In the genomic region with DNA sequence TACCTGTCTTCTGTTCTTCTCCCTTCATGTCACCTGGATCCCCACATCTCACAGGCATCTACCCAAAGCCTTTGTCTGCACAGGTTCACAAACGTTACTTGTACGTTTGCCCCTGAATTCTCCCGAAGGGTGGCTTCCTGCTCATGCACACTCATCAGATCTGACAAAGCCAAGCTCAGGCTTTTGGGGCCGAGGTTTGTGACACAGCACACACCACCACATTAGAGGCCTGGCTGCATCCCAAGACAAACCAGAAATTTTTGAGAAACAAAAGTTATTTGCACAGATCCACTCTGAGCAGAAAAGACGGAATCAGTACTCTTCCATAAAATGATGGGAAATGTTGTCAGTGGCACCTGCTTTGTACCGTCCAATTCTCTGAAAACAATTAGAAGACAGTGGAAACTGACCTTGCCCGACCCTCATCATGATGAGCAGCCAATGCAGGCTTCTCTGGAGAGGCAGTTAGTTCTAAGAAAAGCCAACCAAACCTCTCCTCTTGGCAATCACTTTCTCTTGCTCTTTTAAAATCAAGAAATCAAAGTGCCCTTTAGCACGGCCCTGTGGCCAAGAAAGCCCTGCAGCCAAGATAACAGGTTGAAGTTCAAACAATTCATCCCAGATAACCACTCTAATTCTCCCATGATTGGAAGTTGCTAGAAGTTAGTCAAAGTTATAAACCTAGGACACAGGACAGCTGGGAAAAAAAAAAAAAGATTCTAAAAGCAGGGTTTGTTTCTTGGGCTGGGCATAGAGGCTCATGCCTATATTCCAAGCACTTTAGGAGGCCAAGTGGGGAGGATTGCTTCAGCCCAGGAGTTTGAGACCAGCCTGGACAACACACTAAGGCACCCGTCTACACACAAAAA, we compare ENCODE assay signal across 10 cellular contexts. TPM values are rescaled to one million over a fixed set of nuclear protein-coding genes. Genes with fewer than 3 reads are reported as not detected.
DNase-seq lines count a peak whose midpoint lies in the region; ATAC-seq, FAIRE-seq and TF ChIP-seq lines count a peak whose summit lies in the region.
"Had no signal": no experiment of that assay in that cellular context is flagged by ENCODE, and none has a peak within 500 bp of the region (broad histone marks: within the 10 kb centered on the region; RNA-seq: fewer than 3 reads in every experiment).

No MANE protein-coding gene starts in this region.

- H3K4me2 ChIP-seq in GM12878 (ENCODE audit: control insufficient read depth, insufficient read depth): no peak overlapping the region

- no peak for TF ChIP-seq RAD21 in GM12878 (IDR thresholded peaks at IDR 0.05; ENCODE audit: insufficient read depth, low read depth, low read length)

- TF ChIP-seq CTCF in GM12878 (IDR thresholded peaks at IDR 0.05 in 2 of 3, conservative IDR thresholded peaks at IDR 0.05 in 1 of 3; ENCODE audit: control insufficient read depth in 2 of 3, extremely low read depth in 1 of 3, insufficient read depth in 1 of 3, low read depth in 3 of 3, low read length in 3 of 3): no peak
- TF ChIP-seq CTCF in tibial nerve (IDR thresholded peaks at IDR 0.05): no peak

- H3K27me3 ChIP-seq in GM12878 (replicated peaks in 1 of 2; ENCODE audit: control insufficient read depth in 2 of 2, insufficient read depth in 2 of 2, low read length in 1 of 2) (no peaks in the 10 kb centered on the region), muscle layer of duodenum (ENCODE audit: low read depth, low read length) (no peaks in the 10 kb centered on the region), tibial nerve (no peaks in the 10 kb centered on the region)

- no peak for TF ChIP-seq POLR2A in GM12878 (IDR thresholded peaks at IDR 0.05; ENCODE audit: low read depth, low read length)
- no peak for TF ChIP-seq POLR2A in tibial nerve (IDR thresholded peaks at IDR 0.05)

- DNase-seq in activated effector memory CD4-positive, alpha-beta T cell treated with Interleukin-2 at 50 U/mL for 16 hours: peak; percentile 13
- no peak for DNase-seq in activated effector memory CD4-positive, alpha-beta T cell treated with anti-CD3 and anti-CD28 coated beads, Interleukin-2, amount 50 U/mL, for 16 hours
- no peak for DNase-seq in GM12878 (ENCODE audit: low read depth, low spot score)
- peak in 1 of 2 donors; percentile 63 for DNase-seq in tibial nerve (ENCODE audit: low spot score in 2 of 2)
- DNase-seq in DMS79 (lab: John Stamatoyannopoulos, UW): no peak

- H4K20me1 ChIP-seq in GM12878 (ENCODE audit: control insufficient read depth, insufficient read depth): no peaks in the 10 kb centered on the region

- H3K36me3 ChIP-seq in GM12878 (ENCODE audit: control insufficient read depth in 2 of 2, insufficient read depth in 2 of 2, low read length in 1 of 2) (no peaks in the 10 kb centered on the region), muscle layer of duodenum (ENCODE audit: control insufficient read depth in 1 of 2, insufficient read depth in 2 of 2, low read length in 2 of 2) (no peaks in the 10 kb centered on the region), tibial nerve (no peaks in the 10 kb centered on the region)

- H2AFZ ChIP-seq in GM12878 (ENCODE audit: control insufficient read depth, low read depth, low read length): no peak overlapping the region

- CTCF ChIA-PET in GM12878 (lab: Yijun Ruan, JAX): interaction anchor here (0.6 to 1.5 kb wide), 6 partner anchors 9 to 88 kb away, joined by 3 to 6 read pairs (median 4); no protein-coding TSS in a partner anchor

- RAD21 ChIA-PET in GM12878 (lab: Charles Lee; ENCODE audit: unreplicated experiment): interaction anchor here (1.1 to 1.7 kb wide), 5 partner anchors 13 to 92 kb away, joined by 3 to 8 read pairs (median 3); a partner anchor contains a TSS

- TF ChIP-seq EP300 in GM12878 (IDR thresholded peaks at IDR 0.05; ENCODE audit: borderline replicate concordance in 1 of 2, control insufficient read depth in 1 of 2, low read depth in 2 of 2, low read length in 2 of 2) (no peak), tibial nerve (IDR thresholded peaks at IDR 0.05) (no peak)

- H3K27ac ChIP-seq in GM12878 (ENCODE audit: control insufficient read depth, insufficient read depth) (no peak overlapping the region), muscle layer of duodenum (ENCODE audit: low read length) (peak overlapping the region; percentile 77), tibial nerve (peak overlapping the region; percentile 3 to 80 (median 52))

- H3K4me1 ChIP-seq in GM12878 (ENCODE audit: control insufficient read depth, insufficient read depth, low read length): no peaks in the 10 kb centered on the region
- H3K4me1 ChIP-seq in muscle layer of duodenum (ENCODE audit: control insufficient read depth in 1 of 2, insufficient read depth in 2 of 2, low read length in 2 of 2): peaks cover 24 to 47% of the 10 kb centered on the region in 2 donors
- H3K4me1 ChIP-seq in tibial nerve: peaks cover 0 to 42% (median 9%) of the 10 kb centered on the region in 4 donors

- H3K9me3 ChIP-seq in GM12878 (replicated peaks; ENCODE audit: control insufficient read depth, insufficient read depth, low read length) (no peaks in the 10 kb centered on the region), muscle layer of duodenum (ENCODE audit: control insufficient read depth in 1 of 2, low read length in 2 of 2) (no peaks in the 10 kb centered on the region), tibial nerve (no peaks in the 10 kb centered on the region)

- H3K79me2 ChIP-seq in GM12878 (ENCODE audit: control insufficient read depth, insufficient read depth, low read length): no peaks in the 10 kb centered on the region

- no TSS peak for BruUV-seq in GM12878 (replicated peaks; lab: Mats Ljungman, UMichigan)

- intact Hi-C loops in GM12878 (cut with micrococcal nuclease; ENCODE audit: unreplicated experiment): no loop called here

- H3K9ac ChIP-seq in GM12878 (ENCODE audit: control insufficient read depth, insufficient read depth, low read length): no peak overlapping the region

- POLR2A ChIA-PET in GM12878 (lab: Charles Lee): interaction anchor here (0.7 to 1.6 kb wide), 7 partner anchors 9 to 87 kb away, joined by 3 to 7 read pairs (median 4); a partner anchor contains a TSS

- no peak for FAIRE-seq in GM12878 (lab: Jason Lieb, UNC)
- FAIRE-seq: K562, TTC549 had no signal

- H3K4me3 ChIP-seq in GM12878 (no peak overlapping the region), muscle layer of duodenum (ENCODE audit: low read depth in 1 of 2, low read length in 2 of 2) (peak overlapping the region in 1 of 2 donors; percentile 13), tibial nerve (no peak overlapping the region)
- H3K4me3 ChIP-seq: K562 had no signal

- SMC1A ChIA-PET in GM12878 (lab: Charles Lee; ENCODE audit: uncharacterized antibody, unreplicated experiment): interaction anchor here (1.2 to 2.7 kb wide), 8 partner anchors 8 to 85 kb away, joined by 4 to 18 read pairs (median 6); a partner anchor contains a TSS

- ATAC-seq in GM12878: peak; percentile 35
- ATAC-seq in HG03521 (IDR thresholded peaks at IDR 0.05; ENCODE audit: unreplicated experiment): no peak
- ATAC-seq in GM19035 (IDR thresholded peaks at IDR 0.05; ENCODE audit: unreplicated experiment): no peak
- ATAC-seq: K562 had no signal

- in situ Hi-C loops in GM12878 (cut with MboI): no loop called here

- WGBS in GM12878 (ENCODE audit: insufficient coverage, insufficient replicate concordance, low lambda C conversion rate, missing lambda C conversion rate): 42% methylated on average over 9 of the region's 9 CpGs
- 30 to 39% methylated on average over 9 of the region's 9 CpGs for WGBS in tibial nerve, 2 donors

TF ChIP-seq in GM12878, 131 proteins besides CTCF, POLR2A, EP300 and RAD21 (continues in another document):
- TF ChIP-seq, protein P1, sequence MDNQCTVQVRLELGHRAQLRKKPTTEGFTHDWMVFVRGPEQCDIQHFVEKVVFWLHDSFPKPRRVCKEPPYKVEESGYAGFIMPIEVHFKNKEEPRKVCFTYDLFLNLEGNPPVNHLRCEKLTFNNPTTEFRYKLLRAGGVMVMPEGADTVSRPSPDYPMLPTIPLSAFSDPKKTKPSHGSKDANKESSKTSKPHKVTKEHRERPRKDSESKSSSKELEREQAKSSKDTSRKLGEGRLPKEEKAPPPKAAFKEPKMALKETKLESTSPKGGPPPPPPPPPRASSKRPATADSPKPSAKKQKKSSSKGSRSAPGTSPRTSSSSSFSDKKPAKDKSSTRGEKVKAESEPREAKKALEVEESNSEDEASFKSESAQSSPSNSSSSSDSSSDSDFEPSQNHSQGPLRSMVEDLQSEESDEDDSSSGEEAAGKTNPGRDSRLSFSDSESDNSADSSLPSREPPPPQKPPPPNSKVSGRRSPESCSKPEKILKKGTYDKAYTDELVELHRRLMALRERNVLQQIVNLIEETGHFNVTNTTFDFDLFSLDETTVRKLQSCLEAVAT (IDR thresholded peaks at IDR 0.05): no peak
- TF ChIP-seq PAX5 (IDR thresholded peaks at IDR 0.05; ENCODE audit: borderline replicate concordance, low read depth, low read length) (no peak), ZNF622 (IDR thresholded peaks at IDR 0.05) (no peak), IRF4 (IDR thresholded peaks at IDR 0.05; ENCODE audit: low read depth, low read length) (no peak), TCF3 (IDR thresholded peaks at IDR 0.05; ENCODE audit: borderline replicate concordance, insufficient read depth, low read depth, low read length) (no peak), YBX1 (IDR thresholded peaks at IDR 0.05) (no peak)

RNA-seq across cellular contexts. Expression of a gene that starts 13.6 kb away (rescaled TPM):
- total RNA-seq in GM12878 (2013; cell fraction: nucleolus; rRNA removed): 16.7 and 47.2 TPM in 2 replicates
- total RNA-seq in GM12878 (2014; rRNA removed): 0.65 and 0.68 TPM in 2 replicates
- 0.64 and 1.8 TPM in 2 replicates for total RNA-seq in GM12878 (2014; rRNA removed; fragmentation: Illumina TruSeq; extraction: Trizol)
- 1.5 and 1.9 TPM in 2 replicates for total RNA-seq in GM12878 (2021)
- polyA plus RNA-seq in GM12878 (2011; ENCODE audit: low read depth): 0.17 TPM
- 0.33 and 0.43 TPM in 2 replicates for polyA plus RNA-seq in GM12878 (2011; rRNA removed)
- 0.35 and 0.39 TPM in 2 replicates for polyA plus RNA-seq in GM12878 (2011; cell fraction: cytosol; rRNA removed)
- 0.99 and 2.1 TPM in 2 replicates for polyA plus RNA-seq in GM12878 (2011; cell fraction: nucleus; rRNA removed)
- 0.12 and 0.28 TPM in 2 replicates for polyA plus RNA-seq in GM12878 (2012)
- 0.48 and 1.2 TPM in 2 replicates for polyA plus RNA-seq in GM12878 (2014; fragmentation: Illumina TruSeq; extraction: Trizol)
- under 1 TPM; 0.22 to 0.71 TPM for polyA plus RNA-seq in GM12878 (2014; fragmentation: Nextera tagmentation; extraction: Ambion mirVana)
- 0.66 and 1.0 TPM in 2 replicates for polyA plus RNA-seq in GM12878 (2014; rRNA removed)
- polyA plus RNA-seq in GM12878 (2016; fragmentation: Nextera tagmentation; extraction: Ambion mirVana): 1 to 10 TPM in 1 of 2 experiments, under 1 TPM in 1; 0.68 to 1.4 TPM
- 0.37 and 1.3 TPM in 2 replicates for polyA minus RNA-seq in GM12878 (2011; rRNA and poly(A)+ RNA removed)
- polyA minus RNA-seq in GM12878 (2011; cell fraction: cytosol; rRNA and poly(A)+ RNA removed): 0.53 and 0.62 TPM in 2 replicates
- 0.36 and 0.77 TPM in 2 replicates for polyA minus RNA-seq in GM12878 (2011; cell fraction: nucleus; rRNA and poly(A)+ RNA removed)
- total RNA-seq in tibial nerve: 10 to 100 TPM; 23.6 to 32.0 (median 26.0) TPM
